In genomic region chr2:28582152-28582551, GRCh38 we compare ENCODE assay signal across 1 cellular context.
A peak's percentile ranks its signal among the peaks of the same experiment; 100 is the strongest.
TF ChIP-seq lines count a peak whose summit lies in the region.

No MANE protein-coding gene starts in this region.

TF ChIP-seq in K562, 482 proteins besides CTCF, POLR2A, EP300 and RAD21 (continued from another document):
- TF ChIP-seq PBX2 (CRISPR knock-in tag; IDR thresholded peaks at IDR 0.05; ENCODE audit: low read depth) (0 out of 2 replicates have a peak, but pooled peaks have one; percentile 4), PBX2 (tag; conservative IDR thresholded peaks at IDR 0.05; ENCODE audit: low read depth) (no peak)
